In genomic region chr22:25729595-25729994, GRCh38 we compare ENCODE assay signal across 25 cellular contexts. TPM values are rescaled to one million over a fixed set of nuclear protein-coding genes. Genes with fewer than 3 reads are reported as not detected.
DNase-seq lines count a peak whose midpoint lies in the region; ATAC-seq, FAIRE-seq and TF ChIP-seq lines count a peak whose summit lies in the region.
"Had no signal": no experiment of that assay in that cellular context is flagged by ENCODE, and none has a peak within 500 bp of the region (broad histone marks: within the 10 kb centered on the region; RNA-seq: fewer than 3 reads in every experiment).

No MANE protein-coding gene starts in this region.

- ATAC-seq in stimulated activated naive CD8-positive, alpha-beta T cell treated with anti-CD3 and anti-CD28 coated beads, Interleukin-15, amount 100 ng/mL, for 72 hours = peak; percentile 12
- no peak for ATAC-seq in stimulated activated naive CD8-positive, alpha-beta T cell treated with anti-CD3 and anti-CD28 coated beads, Interleukin-15, Interleukin-2, amounts not matched to agents 100 U/mL and 50 U/mL, for 24 hours
- no peak for ATAC-seq in HG03460 (IDR thresholded peaks at IDR 0.05; ENCODE audit: unreplicated experiment)
- ATAC-seq: A549, HCT116, HepG2, PC-3 had no signal

- H3K27me3 Mint-ChIP-seq in stimulated activated naive CD8-positive, alpha-beta T cell treated with anti-CD3 and anti-CD28 coated beads, Interleukin-15, amount 100 ng/mL, for 72 hours = no peaks in the 10 kb centered on the region
- H3K27me3 Mint-ChIP-seq in activated naive CD4-positive, alpha-beta T cell treated with anti-CD3 and anti-CD28 coated beads, Interleukin-2, amount 10 ng/mL, durations not matched to agents 7 days and 5 days = no peaks in the 10 kb centered on the region

- peaks cover 44% of the 10 kb centered on the region for H3K36me3 Mint-ChIP-seq in activated naive CD4-positive, alpha-beta T cell treated with anti-CD3 and anti-CD28 coated beads, Interleukin-2, amount 10 ng/mL, durations not matched to agents 7 days and 5 days

- H3K27ac ChIP-seq in VCaP = peak overlapping the region; percentile 99
- H3K27ac ChIP-seq: A549, GM23248 had no signal

- CTCF ChIA-PET in activated naive CD4-positive, alpha-beta T cell treated with anti-CD3 and anti-CD28 coated beads, Interleukin-2, amount 10 ng/mL, durations not matched to agents 7 days and 5 days (lab: Charles Lee) = interaction anchor here (1.2 to 1.9 kb wide), 2 partner anchors 19 to 43 kb away, joined by 5 to 6 read pairs; no protein-coding TSS in a partner anchor

- TF ChIP-seq CTCF in VCaP (conservative IDR thresholded peaks at IDR 0.05) = no peak

- H3K27ac Mint-ChIP-seq in stimulated activated naive CD8-positive, alpha-beta T cell treated with anti-CD3 and anti-CD28 coated beads, Interleukin-15, amount 100 ng/mL, for 72 hours = no peak overlapping the region
- H3K27ac Mint-ChIP-seq in activated naive CD4-positive, alpha-beta T cell treated with anti-CD3 and anti-CD28 coated beads, Interleukin-2, amount 10 ng/mL, durations not matched to agents 7 days and 5 days = no peak overlapping the region

- no peak overlapping the region for H3K4me3 Mint-ChIP-seq in stimulated activated naive CD8-positive, alpha-beta T cell treated with anti-CD3 and anti-CD28 coated beads, Interleukin-15, amount 100 ng/mL, for 72 hours
- H3K4me3 Mint-ChIP-seq in activated naive CD4-positive, alpha-beta T cell treated with anti-CD3 and anti-CD28 coated beads, Interleukin-2, amount 10 ng/mL, durations not matched to agents 7 days and 5 days = no peak overlapping the region

- no peak for DNase-seq in stimulated activated naive CD8-positive, alpha-beta T cell treated with anti-CD3 and anti-CD28 coated beads, Interleukin-15, amount 100 ng/mL, for 72 hours
- no peak for DNase-seq in stimulated activated naive CD8-positive, alpha-beta T cell treated with anti-CD3 and anti-CD28 coated beads, Interleukin-15, Interleukin-2, amounts not matched to agents 100 U/mL and 50 U/mL, for 24 hours
- DNase-seq in mesenteric fat pad (ENCODE audit: low spot score) (peak; percentile 69), urothelium cell line (ENCODE audit: low spot score) (no peak), NCI-H1092 treated with DMSO at 0.1 percent for 48 hours (lab: John Stamatoyannopoulos, UW) (no peak)
- DNase-seq in activated naive CD4-positive, alpha-beta T cell treated with anti-CD3 and anti-CD28 coated beads, Interleukin-2, amount 10 ng/mL, durations not matched to agents 7 days and 5 days = no peak
- DNase-seq: C1 segment of cervical spinal cord, DND-41, GM23248, KBM-7, NCI-H1436, NCI-H2029, NCI-H345, NCI-H524 treated with DMSO at 0.1 percent for 48 hours, PC-3, RPMI8226, SHP77 treated with DMSO at 0.1 percent for 48 hours, SK-N-SH had no signal

- H3K4me1 Mint-ChIP-seq in stimulated activated naive CD8-positive, alpha-beta T cell treated with anti-CD3 and anti-CD28 coated beads, Interleukin-15, amount 100 ng/mL, for 72 hours = peaks cover 34% of the 10 kb centered on the region
- peaks cover 49% of the 10 kb centered on the region for H3K4me1 Mint-ChIP-seq in activated naive CD4-positive, alpha-beta T cell treated with anti-CD3 and anti-CD28 coated beads, Interleukin-2, amount 10 ng/mL, durations not matched to agents 7 days and 5 days

- H3K9me3 Mint-ChIP-seq in stimulated activated naive CD8-positive, alpha-beta T cell treated with anti-CD3 and anti-CD28 coated beads, Interleukin-15, amount 100 ng/mL, for 72 hours = peaks cover 0 to 4% of the 10 kb centered on the region in 2 donors
- H3K9me3 Mint-ChIP-seq in activated naive CD4-positive, alpha-beta T cell treated with anti-CD3 and anti-CD28 coated beads, Interleukin-2, amount 10 ng/mL, durations not matched to agents 7 days and 5 days = peaks cover 3% of the 10 kb centered on the region

- FAIRE-seq in urothelium cell line (lab: Jason Lieb, UNC) = peak; percentile 63
- FAIRE-seq: A549, HepG2 had no signal

RNA-seq across cellular contexts. Expression of gene MYO18B, which starts 12.4 kb away (rescaled TPM):
- total RNA-seq in mesenteric fat pad = 0.10 TPM
- total RNA-seq: G401, GM23248, HepG2, M059J, PC-3 had no signal
